In genomic region chr5:36240779-36241635, GRCh38 we compare ENCODE assay signal across 8 cellular contexts. TPM values are rescaled to one million over a fixed set of nuclear protein-coding genes. Genes with fewer than 3 reads are reported as not detected.
DNase-seq lines count a peak whose midpoint lies in the region; ATAC-seq and TF ChIP-seq lines count a peak whose summit lies in the region.

No MANE protein-coding gene starts in this region.

- H3K4me1 Mint-ChIP-seq in IgD-negative memory B cell, result peaks cover 30 to 48% (median 46%) of the 10 kb centered on the region in 3 donors

- H3K4me3 ChIP-seq in left ventricle myocardium inferior, result peak overlapping the region; percentile 95

- H3K27me3 ChIP-seq in left ventricle myocardium inferior (ENCODE audit: low read depth), result no peaks in the 10 kb centered on the region

- H3K9me3 ChIP-seq in left ventricle myocardium inferior (replicated peaks), result no peaks in the 10 kb centered on the region

- ATAC-seq in GM21717 (IDR thresholded peaks at IDR 0.05; ENCODE audit: unreplicated experiment) (peak; percentile 26), SK-N-SH treated with all-trans-retinoic acid at 6 μM for 48 hours (peak; percentile 76)

- intact Hi-C loops in left ventricle myocardium inferior (cut with micrococcal nuclease), result no loop called here
- intact Hi-C loops in posterior cingulate gyrus (cut with DNase I), result loop anchor here (5.0 kb wide), 2 partner anchors 89 to 636 kb away; partner anchors contain the start of genes LMBRD2, NIPBL and SKP2

- TF ChIP-seq CTCF in left ventricle myocardium inferior (IDR thresholded peaks at IDR 0.05; ENCODE audit: borderline replicate concordance), result no peak

- no peaks in the 10 kb centered on the region for H3K27me3 Mint-ChIP-seq in IgD-negative memory B cell

- peaks cover 56% of the 10 kb centered on the region for H3K4me1 ChIP-seq in left ventricle myocardium inferior

- peak overlapping the region; percentile 85 to 93 (median 90) for H3K27ac Mint-ChIP-seq in IgD-negative memory B cell

- no peaks in the 10 kb centered on the region for H3K9me3 Mint-ChIP-seq in IgD-negative memory B cell

- H3K27ac ChIP-seq in left ventricle myocardium inferior (replicated peaks), result peak overlapping the region; percentile 98

- DNase-seq in EH (ENCODE audit: low read depth) (peak; percentile 74), amniotic stem cell (lab: John Stamatoyannopoulos, UW) (peak; percentile 51), left ventricle myocardium inferior (peak; percentile 66), posterior cingulate gyrus (peak; percentile 28 to 86 (median 48))
- DNase-seq in central memory CD4-positive, alpha-beta T cell, result no peak

- H3K36me3 Mint-ChIP-seq in IgD-negative memory B cell, result no peaks in the 10 kb centered on the region

- H3K36me3 ChIP-seq in left ventricle myocardium inferior, result no peaks in the 10 kb centered on the region

- peak overlapping the region; percentile 83 to 93 (median 88) for H3K4me3 Mint-ChIP-seq in IgD-negative memory B cell

TF ChIP-seq in SK-N-SH treated with all-trans-retinoic acid at 6 μM for 48 hours, 23 proteins besides CTCF, POLR2A, EP300 and RAD21:
- no peak for TF ChIP-seq TOX (CRISPR knock-in tag; IDR thresholded peaks at IDR 0.05; ENCODE audit: borderline replicate concordance)

RNA-seq across cellular contexts. Expression of gene NADK2, which starts 0.7 kb away (rescaled TPM):
- polyA plus RNA-seq in IgD-negative memory B cell, result 4.1 TPM
- 35.4 TPM for total RNA-seq in left ventricle myocardium inferior
